Comparison of ENCODE assay signal across 17 cellular contexts in genomic region chr7:102095933-102096332, GRCh38.
"Had no signal": no experiment of that assay in that cellular context is flagged by ENCODE, and none has a peak within 500 bp of the region (broad histone marks: within the 10 kb centered on the region; RNA-seq: fewer than 3 reads in every experiment).

No MANE protein-coding gene starts in this region.

- DNase-seq: activated CD4-positive, alpha-beta T cell treated with anti-CD3 and anti-CD28 coated beads, Interleukin-2, amount 50 U/mL, for 1 hour; activated CD4-positive, CD25-positive, alpha-beta regulatory T cell treated with anti-CD3 and anti-CD28 coated beads, Interleukin-2, amount 50 U/mL, for 72 hours; activated naive CD4-positive, alpha-beta T cell treated with anti-CD3 and anti-CD28 coated beads for 36 hours; brain microvascular endothelial cell; erythroblast; immature natural killer cell; kidney glomerular epithelial cell; left ventricle myocardium superior; stimulated activated CD4-positive, alpha-beta T cell treated with anti-CD3 and anti-CD28 coated beads, Interleukin-4, amount 100 ng/mL, for 4 hours had no signal

- H3K4me3 Mint-ChIP-seq: activated naive CD4-positive, alpha-beta T cell treated with anti-CD3 and anti-CD28 coated beads for 36 hours; activated T-helper 17 cell treated with anti-CD3 and anti-CD28 coated beads, Interleukin-2, amount 50 U/mL, for 72 hours; central memory CD8-positive, alpha-beta T cell; immature natural killer cell; stimulated activated memory B cell treated with anti-CD40 and anti-IgM and Interleukin-4, amounts not matched to agents 10 μg/mL and 1 μg/mL and 100 μg/mL, for 72 hours; T-helper 1 cell treated with Interleukin-12 subunit alpha and Interleukin-12 subunit beta and Interleukin-4 antibody, amounts not matched to agents 30 μg/mL and 1 μg/mL, for 36 hours had no signal

- H3K36me3 ChIP-seq: brain microvascular endothelial cell, ovary had no signal

- H3K27me3 ChIP-seq: brain microvascular endothelial cell, ovary had no signal

- ATAC-seq: activated T-helper 17 cell treated with anti-CD3 and anti-CD28 coated beads, Interleukin-2, amount 50 U/mL, for 72 hours; left ventricle myocardium superior; sciatic nerve; stimulated activated memory B cell treated with anti-CD40 and anti-IgM and Interleukin-4, amounts not matched to agents 10 μg/mL and 1 μg/mL and 100 μg/mL, for 72 hours had no signal

- H3K9me3 Mint-ChIP-seq: activated naive CD4-positive, alpha-beta T cell treated with anti-CD3 and anti-CD28 coated beads for 36 hours; activated T-helper 17 cell treated with anti-CD3 and anti-CD28 coated beads, Interleukin-2, amount 50 U/mL, for 72 hours; central memory CD8-positive, alpha-beta T cell; immature natural killer cell; stimulated activated memory B cell treated with anti-CD40 and anti-IgM and Interleukin-4, amounts not matched to agents 10 μg/mL and 1 μg/mL and 100 μg/mL, for 72 hours; T-helper 1 cell treated with Interleukin-12 subunit alpha and Interleukin-12 subunit beta and Interleukin-4 antibody, amounts not matched to agents 30 μg/mL and 1 μg/mL, for 36 hours had no signal

- H3K9me3 ChIP-seq: ovary, thoracic aorta had no signal

- H3K4me3 ChIP-seq: coronary artery, ovary, thoracic aorta had no signal

- H3K27ac Mint-ChIP-seq: activated naive CD4-positive, alpha-beta T cell treated with anti-CD3 and anti-CD28 coated beads for 36 hours; activated T-helper 17 cell treated with anti-CD3 and anti-CD28 coated beads, Interleukin-2, amount 50 U/mL, for 72 hours; immature natural killer cell; stimulated activated memory B cell treated with anti-CD40 and anti-IgM and Interleukin-4, amounts not matched to agents 10 μg/mL and 1 μg/mL and 100 μg/mL, for 72 hours; T-helper 1 cell treated with Interleukin-12 subunit alpha and Interleukin-12 subunit beta and Interleukin-4 antibody, amounts not matched to agents 30 μg/mL and 1 μg/mL, for 36 hours had no signal

- H3K27ac ChIP-seq: brain microvascular endothelial cell, coronary artery, ovary, thoracic aorta had no signal

- H3K4me1 Mint-ChIP-seq: central memory CD8-positive, alpha-beta T cell; immature natural killer cell; stimulated activated memory B cell treated with anti-CD40 and anti-IgM and Interleukin-4, amounts not matched to agents 10 μg/mL and 1 μg/mL and 100 μg/mL, for 72 hours had no signal

- H3K27me3 Mint-ChIP-seq: activated T-helper 17 cell treated with anti-CD3 and anti-CD28 coated beads, Interleukin-2, amount 50 U/mL, for 72 hours; central memory CD8-positive, alpha-beta T cell; stimulated activated memory B cell treated with anti-CD40 and anti-IgM and Interleukin-4, amounts not matched to agents 10 μg/mL and 1 μg/mL and 100 μg/mL, for 72 hours had no signal
